In genomic region chrX:139702658-139703057, GRCh38 we compare ENCODE assay signal across 37 cellular contexts. TPM values are rescaled to one million over a fixed set of nuclear protein-coding genes. Genes with fewer than 3 reads are reported as not detected.
DNase-seq lines count a peak whose midpoint lies in the region; ATAC-seq, FAIRE-seq and TF ChIP-seq lines count a peak whose summit lies in the region.
"Had no signal": no experiment of that assay in that cellular context is flagged by ENCODE, and none has a peak within 500 bp of the region (broad histone marks: within the 10 kb centered on the region; RNA-seq: fewer than 3 reads in every experiment).

No MANE protein-coding gene starts in this region.

- H3K27ac ChIP-seq in endothelial cell of umbilical vein (ENCODE audit: insufficient read depth, low read depth, low read length), result no peak overlapping the region
- no peak overlapping the region for H3K27ac ChIP-seq in prostate gland
- H3K27ac ChIP-seq: 22Rv1; A549; BLaER1; BLaER1 treated with 17β-estradiol and CSF1 and Interleukin-3, amounts not matched to agents 10 nM and 100 nM; C4-2B had no signal

- intact Hi-C loops in endothelial cell of umbilical vein (cut with micrococcal nuclease) (no loop called here), prostate gland (cut with DNase I) (no loop called here)

- peak; percentile 71 for ATAC-seq in left lobe of liver
- ATAC-seq in activated T-helper 17 cell treated with anti-CD3 and anti-CD28 coated beads, Interleukin-2, amount 50 U/mL, for 72 hours (replicated peaks), result no peak
- ATAC-seq: A549; CD8-positive, alpha-beta T cell had no signal

- FAIRE-seq in GM19239 (lab: Jason Lieb, UNC) (peak; percentile 26), endothelial cell of umbilical vein (lab: Jason Lieb, UNC) (peak; percentile 28)
- FAIRE-seq: A204.1, A549, D721Med had no signal

- POLR2A ChIA-PET in endothelial cell of umbilical vein (lab: Charles Lee), result no interaction called here

- DNase-seq in GM19239 (ENCODE audit: insufficient read length, low spot score) (no peak), endothelial cell of umbilical vein (ENCODE audit: low read depth, low spot score) (no peak), left lobe of liver (ENCODE audit: low spot score) (no peak), SW 1271 (lab: John Stamatoyannopoulos, UW) (no peak), prostate gland (ENCODE audit: low spot score) (no peak)
- DNase-seq: 8988T; ACHN; AML-193; BE2C; C1 segment of cervical spinal cord; Caco-2; Calu3; CD4-positive, alpha-beta memory T cell; CD4-positive, alpha-beta T cell; CD4-positive, CD25-positive, alpha-beta regulatory T cell; CD8-positive, alpha-beta memory T cell; CD8-positive, alpha-beta T cell; COR-L47; DMS 273 treated with DMSO at 0.1 percent for 48 hours; DMS153; DMS53; DMS79; DMS79 treated with DMSO at 0.1 percent for 48 hours; DND-41; EL had no signal

- no peaks in the 10 kb centered on the region for H3K9me3 Mint-ChIP-seq in activated T-helper 17 cell treated with anti-CD3 and anti-CD28 coated beads, Interleukin-2, amount 50 U/mL, for 72 hours
- H3K9me3 Mint-ChIP-seq: CD4-positive, alpha-beta T cell; CD8-positive, alpha-beta T cell had no signal

- TF ChIP-seq POLR2A in endothelial cell of umbilical vein (IDR thresholded peaks at IDR 0.05; ENCODE audit: low read depth, low read length) (no peak), prostate gland (IDR thresholded peaks at IDR 0.05) (no peak)

- H2AFZ ChIP-seq in endothelial cell of umbilical vein (ENCODE audit: low read depth, low read length), result no peak overlapping the region

- H3K79me2 ChIP-seq in endothelial cell of umbilical vein (ENCODE audit: control insufficient read depth, insufficient read depth, low read length), result no peaks in the 10 kb centered on the region

- H3K9me1 ChIP-seq in endothelial cell of umbilical vein (replicated peaks; ENCODE audit: control insufficient read depth, extremely low read depth, insufficient read depth, low read length), result no peaks in the 10 kb centered on the region

- TF ChIP-seq CTCF in endothelial cell of umbilical vein (IDR thresholded peaks at IDR 0.05; ENCODE audit: extremely low read depth in 1 of 2, insufficient read depth in 1 of 2, low read depth in 1 of 2, low read length in 2 of 2), result no peak
- no peak for TF ChIP-seq CTCF in prostate gland (IDR thresholded peaks at IDR 0.05)

- no peak overlapping the region for H3K4me3 Mint-ChIP-seq in activated T-helper 17 cell treated with anti-CD3 and anti-CD28 coated beads, Interleukin-2, amount 50 U/mL, for 72 hours
- H3K4me3 Mint-ChIP-seq: B cell; CD14-positive monocyte; CD4-positive, alpha-beta memory T cell; CD4-positive, alpha-beta T cell; CD4-positive, CD25-positive, alpha-beta regulatory T cell; CD8-positive, alpha-beta memory T cell; CD8-positive, alpha-beta T cell had no signal

- H3K36me3 Mint-ChIP-seq in activated T-helper 17 cell treated with anti-CD3 and anti-CD28 coated beads, Interleukin-2, amount 50 U/mL, for 72 hours (ENCODE audit: low read depth), result no peaks in the 10 kb centered on the region
- H3K36me3 Mint-ChIP-seq: CD14-positive monocyte; CD4-positive, alpha-beta memory T cell; CD4-positive, CD25-positive, alpha-beta regulatory T cell; CD8-positive, alpha-beta T cell had no signal

- no peak overlapping the region for H3K4me3 ChIP-seq in endothelial cell of umbilical vein (replicated peaks in 1 of 3; ENCODE audit: insufficient read depth in 1 of 3, low read depth in 1 of 3, low read length in 3 of 3)
- H3K4me3 ChIP-seq in prostate gland, result no peak overlapping the region
- H3K4me3 ChIP-seq: A549; BLaER1; BLaER1 treated with 17β-estradiol and CSF1 and Interleukin-3, amounts not matched to agents 10 nM and 100 nM had no signal

- WGBS in prostate gland, result 97% methylated on average over 3 of the region's 3 CpGs

- no peaks in the 10 kb centered on the region for H3K27me3 ChIP-seq in endothelial cell of umbilical vein (ENCODE audit: control insufficient read depth in 2 of 2, insufficient read depth in 2 of 2, low read length in 2 of 2)
- H3K27me3 ChIP-seq in prostate gland (replicated peaks; ENCODE audit: insufficient read depth), result no peaks in the 10 kb centered on the region
- H3K27me3 ChIP-seq: BE2C had no signal

- BruUV-seq in endothelial cell of umbilical vein (replicated peaks; lab: Mats Ljungman, UMichigan), result no TSS peak

- H3K4me1 Mint-ChIP-seq in activated T-helper 17 cell treated with anti-CD3 and anti-CD28 coated beads, Interleukin-2, amount 50 U/mL, for 72 hours, result no peaks in the 10 kb centered on the region
- H3K4me1 Mint-ChIP-seq: B cell; CD14-positive monocyte; CD4-positive, alpha-beta memory T cell; CD4-positive, CD25-positive, alpha-beta regulatory T cell; CD8-positive, alpha-beta memory T cell had no signal

- H3K27ac Mint-ChIP-seq in activated T-helper 17 cell treated with anti-CD3 and anti-CD28 coated beads, Interleukin-2, amount 50 U/mL, for 72 hours, result no peak overlapping the region
- H3K27ac Mint-ChIP-seq: B cell; CD4-positive, alpha-beta memory T cell; CD4-positive, alpha-beta T cell; CD4-positive, CD25-positive, alpha-beta regulatory T cell; CD8-positive, alpha-beta memory T cell; CD8-positive, alpha-beta T cell had no signal

- H3K4me1 ChIP-seq in endothelial cell of umbilical vein (ENCODE audit: control insufficient read depth, extremely low read depth, insufficient read depth, low read length) (no peaks in the 10 kb centered on the region), prostate gland (replicated peaks) (no peaks in the 10 kb centered on the region)
- H3K4me1 ChIP-seq: A549, BE2C, Caco-2 had no signal

- H3K9ac ChIP-seq in endothelial cell of umbilical vein (replicated peaks; ENCODE audit: extremely low read depth, insufficient read depth, low read length), result no peak overlapping the region
- H3K9ac ChIP-seq: BLaER1; BLaER1 treated with 17β-estradiol and CSF1 and Interleukin-3, amounts not matched to agents 10 nM and 100 nM had no signal

- H3K27me3 Mint-ChIP-seq in activated T-helper 17 cell treated with anti-CD3 and anti-CD28 coated beads, Interleukin-2, amount 50 U/mL, for 72 hours, result no peaks in the 10 kb centered on the region
- H3K27me3 Mint-ChIP-seq: B cell; CD4-positive, alpha-beta memory T cell; CD4-positive, alpha-beta T cell; CD4-positive, CD25-positive, alpha-beta regulatory T cell had no signal

- no peaks in the 10 kb centered on the region for H4K20me1 ChIP-seq in endothelial cell of umbilical vein (replicated peaks; ENCODE audit: control insufficient read depth, extremely low read depth, insufficient read depth, low read length)
- H4K20me1 ChIP-seq: BLaER1; BLaER1 treated with 17β-estradiol and CSF1 and Interleukin-3, amounts not matched to agents 10 nM and 100 nM had no signal

- H3K36me3 ChIP-seq in endothelial cell of umbilical vein (ENCODE audit: control insufficient read depth in 2 of 2, extremely low read depth in 1 of 2, insufficient read depth in 2 of 2, low read length in 2 of 2) (no peaks in the 10 kb centered on the region), prostate gland (no peaks in the 10 kb centered on the region)
- H3K36me3 ChIP-seq: BE2C; BLaER1; BLaER1 treated with 17β-estradiol and CSF1 and Interleukin-3, amounts not matched to agents 10 nM and 100 nM had no signal

- no peaks in the 10 kb centered on the region for H3K9me3 ChIP-seq in endothelial cell of umbilical vein (replicated peaks; ENCODE audit: control insufficient read depth, insufficient read depth, low read length)
- H3K9me3 ChIP-seq in prostate gland, result no peaks in the 10 kb centered on the region
- H3K9me3 ChIP-seq: A549, BE2C, Caco-2 had no signal

- no peak overlapping the region for H3K4me2 ChIP-seq in endothelial cell of umbilical vein (ENCODE audit: insufficient read depth, low read length)
- H3K4me2 ChIP-seq: A549; BLaER1; BLaER1 treated with 17β-estradiol and CSF1 and Interleukin-3, amounts not matched to agents 10 nM and 100 nM had no signal

- dilution Hi-C loops in endothelial cell of umbilical vein (cut with MboI; ENCODE audit: extremely low pct_ligation_motif_present, low sequenced_read_pairs), result no loop called here

- CTCF ChIA-PET in endothelial cell of umbilical vein (lab: Charles Lee), result no interaction called here

TF ChIP-seq in endothelial cell of umbilical vein, 7 proteins besides CTCF, POLR2A, EP300 and RAD21:
- TF ChIP-seq JUN (IDR thresholded peaks at IDR 0.05; ENCODE audit: borderline replicate concordance, insufficient read depth, insufficient read length, low read depth), result no peak
- TF ChIP-seq EZH2 (IDR thresholded peaks at IDR 0.05; ENCODE audit: borderline replicate concordance, low read depth, low read length, severe bottlenecking), result no peak
- no peak for TF ChIP-seq FOS (IDR thresholded peaks at IDR 0.05; ENCODE audit: borderline replicate concordance, insufficient read depth, low read length)
- TF ChIP-seq GATA2 (IDR thresholded peaks at IDR 0.05; ENCODE audit: insufficient read depth, insufficient read length, low read depth, low read length), result no peak
- no peak for TF ChIP-seq MYC (IDR thresholded peaks at IDR 0.05; ENCODE audit: low read depth, low read length)
- TF ChIP-seq POLR2AphosphoS5 (IDR thresholded peaks at IDR 0.05; ENCODE audit: insufficient read depth, low read depth, low read length), result no peak
- TF ChIP-seq MAX (IDR thresholded peaks at IDR 0.05; ENCODE audit: insufficient read depth, insufficient read length), result no peak

RNA-seq across cellular contexts. Expression of gene MCF2, which starts 5.3 kb away (rescaled TPM):
- total RNA-seq in endothelial cell of umbilical vein (0.13 TPM in 1 of 2 replicates, not detected in the other), left lobe of liver (0.20 TPM), prostate gland (10 to 100 TPM in 1 of 2 donors, under 1 TPM in 1; 0.32 to 27.9 TPM)
- not detected in 2 replicates for polyA plus RNA-seq in endothelial cell of umbilical vein
- not detected in 2 replicates for polyA plus RNA-seq in endothelial cell of umbilical vein (2011; cell fraction: cytosol; rRNA removed)
- polyA plus RNA-seq in endothelial cell of umbilical vein (2011; cell fraction: nucleus; rRNA removed), result 0.13 and 0.30 TPM in 2 replicates
- polyA plus RNA-seq in endothelial cell of umbilical vein (2012), result not detected in 2 replicates
- polyA minus RNA-seq in endothelial cell of umbilical vein, result not detected in 2 replicates
- not detected for polyA minus RNA-seq in endothelial cell of umbilical vein (2011; cell fraction: cytosol; rRNA and poly(A)+ RNA removed)
- 0.34 TPM in 1 of 2 replicates, not detected in the other for polyA minus RNA-seq in endothelial cell of umbilical vein (2011; cell fraction: nucleus; rRNA and poly(A)+ RNA removed)
- under 1 TPM; 0.34 to 0.84 TPM for total RNA-seq in activated T-helper 17 cell treated with anti-CD3 and anti-CD28 coated beads, Interleukin-2, amount 50 U/mL, for 72 hours
- total RNA-seq: A172, Caco-2, Calu3 had no signal
- polyA plus RNA-seq: BJ; CD14-positive monocyte; CD4-positive, CD25-positive, alpha-beta regulatory T cell; CD8-positive, alpha-beta memory T cell had no signal
